8 cellular contexts compared by ENCODE assay signal in genomic region chr3:195208183-195208582, GRCh38.
DNase-seq lines count a peak whose midpoint lies in the region; ATAC-seq and TF ChIP-seq lines count a peak whose summit lies in the region.

No MANE protein-coding gene starts in this region.

- H3K9me3 ChIP-seq in heart left ventricle (no peaks in the 10 kb centered on the region), transverse colon (no peaks in the 10 kb centered on the region)

- TF ChIP-seq CTCF in heart left ventricle (IDR thresholded peaks at IDR 0.05) (no peak), transverse colon (IDR thresholded peaks at IDR 0.05) (no peak)

- no peak for ATAC-seq in heart left ventricle
- ATAC-seq in Right ventricle myocardium superior (ENCODE audit: poor library complexity), result no peak
- ATAC-seq in HG02852 (IDR thresholded peaks at IDR 0.05; ENCODE audit: unreplicated experiment), result peak; percentile 91
- peak; percentile 99 for ATAC-seq in activated T-helper 17 cell treated with anti-CD3 and anti-CD28 coated beads, Interleukin-2, amount 50 U/mL, for 72 hours (replicated peaks)
- ATAC-seq in effector memory CD8-positive, alpha-beta T cell (replicated peaks), result no peak

- H3K4me1 Mint-ChIP-seq in activated T-helper 17 cell treated with anti-CD3 and anti-CD28 coated beads, Interleukin-2, amount 50 U/mL, for 72 hours, result peaks cover 11% of the 10 kb centered on the region
- peaks cover 22 to 26% of the 10 kb centered on the region in 2 donors for H3K4me1 Mint-ChIP-seq in effector memory CD8-positive, alpha-beta T cell (ENCODE audit: low read depth in 2 of 2)

- H3K9me3 Mint-ChIP-seq in activated T-helper 17 cell treated with anti-CD3 and anti-CD28 coated beads, Interleukin-2, amount 50 U/mL, for 72 hours, result no peaks in the 10 kb centered on the region
- H3K9me3 Mint-ChIP-seq in effector memory CD8-positive, alpha-beta T cell, result no peaks in the 10 kb centered on the region

- TF ChIP-seq POLR2A in heart left ventricle (IDR thresholded peaks at IDR 0.05) (no peak), transverse colon (IDR thresholded peaks at IDR 0.05) (no peak)

- peak overlapping the region; percentile 80 for H3K27ac Mint-ChIP-seq in activated T-helper 17 cell treated with anti-CD3 and anti-CD28 coated beads, Interleukin-2, amount 50 U/mL, for 72 hours
- no peak overlapping the region for H3K27ac Mint-ChIP-seq in effector memory CD8-positive, alpha-beta T cell

- DNase-seq in heart left ventricle (no peak), Right ventricle myocardium superior (no peak), transverse colon (peak; percentile 44), amniotic stem cell (lab: John Stamatoyannopoulos, UW) (no peak)
- DNase-seq in effector memory CD8-positive, alpha-beta T cell, result no peak
- DNase-seq in NK-92 treated with Interleukin-12 subunit alpha and Interleukin-12 subunit beta, amount 100 ng/mL, for 24 hours (lab: John Stamatoyannopoulos, UW), result no peak

- H3K4me3 Mint-ChIP-seq in activated T-helper 17 cell treated with anti-CD3 and anti-CD28 coated beads, Interleukin-2, amount 50 U/mL, for 72 hours, result peak overlapping the region; percentile 56
- H3K4me3 Mint-ChIP-seq in effector memory CD8-positive, alpha-beta T cell, result no peak overlapping the region

- H3K36me3 ChIP-seq in heart left ventricle (no peaks in the 10 kb centered on the region), transverse colon (no peaks in the 10 kb centered on the region)

- TF ChIP-seq EP300 in transverse colon (IDR thresholded peaks at IDR 0.05; ENCODE audit: low read depth), result no peak

- no peaks in the 10 kb centered on the region for H3K36me3 Mint-ChIP-seq in activated T-helper 17 cell treated with anti-CD3 and anti-CD28 coated beads, Interleukin-2, amount 50 U/mL, for 72 hours (ENCODE audit: low read depth)
- H3K36me3 Mint-ChIP-seq in effector memory CD8-positive, alpha-beta T cell (ENCODE audit: insufficient read depth), result peaks cover 3% of the 10 kb centered on the region

- in situ Hi-C loops in transverse colon (cut with MboI; ENCODE audit: low pct_ligation_motif_present in 1 of 4, low pct_unique_long_range_greater_than_20kb in 1 of 4, low sequenced_read_pairs in 3 of 4), result no loop called here

- no peaks in the 10 kb centered on the region for H3K27me3 Mint-ChIP-seq in activated T-helper 17 cell treated with anti-CD3 and anti-CD28 coated beads, Interleukin-2, amount 50 U/mL, for 72 hours
- H3K27me3 Mint-ChIP-seq in effector memory CD8-positive, alpha-beta T cell, result no peaks in the 10 kb centered on the region

- no peaks in the 10 kb centered on the region for H3K27me3 ChIP-seq in heart left ventricle
- no peaks in the 10 kb centered on the region for H3K27me3 ChIP-seq in transverse colon

- H3K4me3 ChIP-seq in heart left ventricle, result no peak overlapping the region
- no peak overlapping the region for H3K4me3 ChIP-seq in transverse colon

- H3K27ac ChIP-seq in heart left ventricle, result peak overlapping the region in 9 of 12 donors; percentile 8 to 94 (median 82)
- H3K27ac ChIP-seq in transverse colon, result peak overlapping the region; percentile 79 to 88 (median 84)

- intact Hi-C loops in heart left ventricle (cut with DNase I) (loop anchor here in 1 of 10 donors (5.0 kb wide), 1 partner anchor 56 kb away; no protein-coding TSS in a partner anchor), Right ventricle myocardium superior (cut with DNase I) (no loop called here), transverse colon (cut with DNase I; ENCODE audit: low total_unique reads) (no loop called here)

- WGBS in heart left ventricle, 4 donors, result 82 to 92% (median 86%) methylated on average over 9 of the region's 9 CpGs
- 65 to 84% methylated on average over 4 to 9 of the region's 9 CpGs for WGBS in transverse colon (ENCODE audit: low coverage in 1 of 2), 2 donors

- H3K4me1 ChIP-seq in heart left ventricle, result peaks cover 0 to 55% (median 48%) of the 10 kb centered on the region in 12 donors
- peaks cover 14 to 48% (median 23%) of the 10 kb centered on the region in 4 donors for H3K4me1 ChIP-seq in transverse colon

Comparison
In these comparisons a context has a peak if more than half of its experiments do, and no peak if none do; other contexts are left out.
1. ATAC-seq: peak in HG02852 (single experiment) and activated T-helper 17 cell treated with anti-CD3 and anti-CD28 coated beads, Interleukin-2, amount 50 U/mL, for 72 hours (single experiment); none in heart left ventricle (0 of 4), Right ventricle myocardium superior (single experiment) and effector memory CD8-positive, alpha-beta T cell (single experiment).